In genomic region chr22:20319745-20320658, GRCh38 we compare ENCODE assay signal across 8 cellular contexts. TPM values are rescaled to one million over a fixed set of nuclear protein-coding genes. Genes with fewer than 3 reads are reported as not detected.
DNase-seq lines count a peak whose midpoint lies in the region; ATAC-seq, FAIRE-seq and TF ChIP-seq lines count a peak whose summit lies in the region.

TSS of gene DGCR6L (minus strand) at chr22:20320060. CDS start at chr22:20319988, 72 bp downstream.

- no peaks in the 10 kb centered on the region for H3K9me3 ChIP-seq in smooth muscle cell (replicated peaks; ENCODE audit: low read depth)

- H3K27ac Mint-ChIP-seq in activated B cell treated with CpG ODN at 0.5 μM for 24 hours = peak within 1 kb of the TSS; percentile 65

- POLR2A ChIA-PET in activated B cell treated with CpG ODN at 0.5 μM for 24 hours (lab: Charles Lee) = interaction anchor here (1.0 to 1.1 kb wide), 3 partner anchors 21 to 188 kb away, joined by 3 to 4 read pairs (median 3); no protein-coding TSS in a partner anchor

- H3K4me3 Mint-ChIP-seq in activated B cell treated with CpG ODN at 0.5 μM for 24 hours = peak within 1 kb of the TSS; percentile 89

- peak within 1 kb of the TSS; percentile 89 for H3K9ac ChIP-seq in smooth muscle cell (ENCODE audit: low read depth)

- H3K27ac ChIP-seq in 22Rv1 (peak within 1 kb of the TSS; percentile 75), smooth muscle cell (ENCODE audit: low read depth) (peak within 1 kb of the TSS; percentile 78)

- H3K36me3 ChIP-seq in bronchial epithelial cell (ENCODE audit: control insufficient read depth, insufficient read depth, low read length) = peaks cover under 1% of the 10 kb centered on the region
- no peaks in the 10 kb centered on the region for H3K36me3 ChIP-seq in smooth muscle cell (ENCODE audit: low read depth)

- peak; percentile 87 for DNase-seq in NCI-H2171 treated with DMSO at 0.1 percent for 48 hours (lab: John Stamatoyannopoulos, UW)
- peak; percentile 97 for DNase-seq in activated B cell treated with CpG ODN at 0.5 μM for 24 hours
- DNase-seq in bronchial epithelial cell (ENCODE audit: low read depth) = peak; percentile 75
- DNase-seq in iPS-NIHi7 (ENCODE audit: extremely low spot score) = peak; percentile 97
- peak; percentile 84 for DNase-seq in smooth muscle cell (lab: John Stamatoyannopoulos, UW; ENCODE audit: unreplicated experiment)

- H3K4me1 ChIP-seq in smooth muscle cell (ENCODE audit: low read depth) = peaks cover 6% of the 10 kb centered on the region

- H3K27me3 Mint-ChIP-seq in activated B cell treated with CpG ODN at 0.5 μM for 24 hours = no peaks in the 10 kb centered on the region

- H3K4me1 Mint-ChIP-seq in activated B cell treated with CpG ODN at 0.5 μM for 24 hours = peaks cover 30% of the 10 kb centered on the region

- peak within 1 kb of the TSS; percentile 90 for H3K4me3 ChIP-seq in bronchial epithelial cell (ENCODE audit: low read depth, low read length)
- H3K4me3 ChIP-seq in smooth muscle cell = peak within 1 kb of the TSS; percentile 97

- H3K4me2 ChIP-seq in smooth muscle cell = peak within 1 kb of the TSS; percentile 100

- no peaks in the 10 kb centered on the region for H3K27me3 ChIP-seq in bronchial epithelial cell (ENCODE audit: control insufficient read depth, insufficient read depth, low read length)
- no peaks in the 10 kb centered on the region for H3K27me3 ChIP-seq in smooth muscle cell (ENCODE audit: low read depth)

- no peak for FAIRE-seq in bronchial epithelial cell (lab: Jason Lieb, UNC)

- ATAC-seq in GM18511 (IDR thresholded peaks at IDR 0.05; ENCODE audit: unreplicated experiment) = peak; percentile 79
- ATAC-seq in HG03025 (IDR thresholded peaks at IDR 0.05; ENCODE audit: low FRiP score, unreplicated experiment) = peak; percentile 49
- peak; percentile 90 for ATAC-seq in activated B cell treated with CpG ODN at 0.5 μM for 24 hours (ENCODE audit: low read depth)

- H3K9me3 Mint-ChIP-seq in activated B cell treated with CpG ODN at 0.5 μM for 24 hours = no peaks in the 10 kb centered on the region

- WGBS in smooth muscle cell (ENCODE audit: low lambda C conversion rate) = under 1% methylated on average over 93 of the region's 98 CpGs

- peaks cover 27% of the 10 kb centered on the region for H4K20me1 ChIP-seq in smooth muscle cell (ENCODE audit: low read depth)

- TF ChIP-seq CTCF in 22Rv1 (IDR thresholded peaks at IDR 0.05) (no peak), activated B cell treated with CpG ODN at 0.5 μM for 24 hours (IDR thresholded peaks at IDR 0.05) (no peak), bronchial epithelial cell (IDR thresholded peaks at IDR 0.05; ENCODE audit: insufficient read depth, low read length, severe bottlenecking) (no peak), smooth muscle cell (IDR thresholded peaks at IDR 0.05; ENCODE audit: borderline replicate concordance, insufficient read depth, poor library complexity, severe bottlenecking) (no peak)

- peak within 1 kb of the TSS; percentile 94 for H2AFZ ChIP-seq in smooth muscle cell (ENCODE audit: low read depth)

- H3F3A ChIP-seq in smooth muscle cell (ENCODE audit: low read depth) = no peaks in the 10 kb centered on the region

- CTCF ChIA-PET in activated B cell treated with CpG ODN at 0.5 μM for 24 hours (lab: Charles Lee) = interaction anchor here (0.5 kb wide), 1 partner anchor 98 kb away, joined by 3 read pairs; no protein-coding TSS in a partner anchor

- peaks cover 25% of the 10 kb centered on the region for H3K79me2 ChIP-seq in smooth muscle cell (ENCODE audit: low read depth)

- H3K36me3 Mint-ChIP-seq in activated B cell treated with CpG ODN at 0.5 μM for 24 hours (ENCODE audit: low read depth) = peaks cover 2% of the 10 kb centered on the region

- intact Hi-C loops in activated B cell treated with CpG ODN at 0.5 μM for 24 hours (cut with micrococcal nuclease) = loop anchor here (1.0 to 2.0 kb wide), 2 partner anchors 21 to 203 kb away; partner anchors contain the start of gene TRMT2A

RNA-seq across cellular contexts. Expression of gene DGCR6L, which starts in this region (rescaled TPM):
- 12.4 and 16.2 TPM in 2 replicates for total RNA-seq in activated B cell treated with CpG ODN at 0.5 μM for 24 hours
- total RNA-seq in bronchial epithelial cell = 27.4 and 37.5 TPM in 2 replicates
- total RNA-seq in smooth muscle cell = 22.2 and 30.3 TPM in 2 replicates
- polyA plus RNA-seq in smooth muscle cell = 74.8 and 77.6 TPM in 2 replicates

Comparison
In these comparisons a context has a peak if more than half of its experiments do, and no peak if none do; other contexts are left out.
1. Peak in every context shown above with its lines: DNase-seq, ATAC-seq, H3K4me3 ChIP-seq and H3K27ac ChIP-seq.